25 cellular contexts compared by ENCODE assay signal in genomic region chr7:90772410-90772809, GRCh38.
A peak's percentile ranks its signal among the peaks of the same experiment; 100 is the strongest.
DNase-seq lines count a peak whose midpoint lies in the region; ATAC-seq and TF ChIP-seq lines count a peak whose summit lies in the region.
"Had no signal": no experiment of that assay in that cellular context is flagged by ENCODE, and none has a peak within 500 bp of the region (broad histone marks: within the 10 kb centered on the region; RNA-seq: fewer than 3 reads in every experiment).

No MANE protein-coding gene starts in this region.

- ATAC-seq in naive B cell (ENCODE audit: low read depth in 2 of 2) = peak; percentile 97
- no peak for ATAC-seq in GM18870 (IDR thresholded peaks at IDR 0.05; ENCODE audit: unreplicated experiment)
- ATAC-seq in heart left ventricle = no peak
- ATAC-seq: left lung; naive thymus-derived CD8-positive, alpha-beta T cell; right cardiac atrium had no signal

- H3K4me3 ChIP-seq in GM12865 (ENCODE audit: low read depth, low read length) (no peak overlapping the region), heart left ventricle (no peak overlapping the region)
- H3K4me3 ChIP-seq: dorsolateral prefrontal cortex, left lung, uterus had no signal

- H3K27me3 ChIP-seq in heart left ventricle = no peaks in the 10 kb centered on the region
- H3K27me3 ChIP-seq: dorsolateral prefrontal cortex, left lung, uterus had no signal

- intact Hi-C loops in heart left ventricle (cut with DNase I) = no loop called here

- peak overlapping the region; percentile 80 to 97 (median 90) for H3K27ac Mint-ChIP-seq in naive B cell
- H3K27ac Mint-ChIP-seq: activated naive CD8-positive, alpha-beta T cell treated with anti-CD3 and anti-CD28 coated beads, Interleukin-2, amount 10 ng/mL, durations not matched to agents 7 days and 5 days had no signal

- H3K4me1 ChIP-seq in heart left ventricle = peaks cover 0 to 21% (median 0%) of the 10 kb centered on the region in 12 donors
- H3K4me1 ChIP-seq: left lung, uterus had no signal

- peaks cover 26 to 39% (median 31%) of the 10 kb centered on the region in 3 donors for H3K4me1 Mint-ChIP-seq in naive B cell
- H3K4me1 Mint-ChIP-seq: activated naive CD8-positive, alpha-beta T cell treated with anti-CD3 and anti-CD28 coated beads, Interleukin-2, amount 10 ng/mL, durations not matched to agents 7 days and 5 days had no signal

- 65 to 79% (median 71%) methylated on average over 6 of the region's 6 CpGs for WGBS in heart left ventricle, 4 donors

- H3K9me3 ChIP-seq in heart left ventricle = peaks cover 0 to 7% (median 0%) of the 10 kb centered on the region in 12 donors
- H3K9me3 ChIP-seq: uterus had no signal

- no peaks in the 10 kb centered on the region for H3K27me3 Mint-ChIP-seq in naive B cell
- H3K27me3 Mint-ChIP-seq: activated naive CD8-positive, alpha-beta T cell treated with anti-CD3 and anti-CD28 coated beads, Interleukin-2, amount 10 ng/mL, durations not matched to agents 7 days and 5 days; naive thymus-derived CD8-positive, alpha-beta T cell had no signal

- H3K4me3 Mint-ChIP-seq in naive B cell = peak overlapping the region; percentile 1 to 81 (median 46)
- H3K4me3 Mint-ChIP-seq: activated naive CD8-positive, alpha-beta T cell treated with anti-CD3 and anti-CD28 coated beads, Interleukin-2, amount 10 ng/mL, durations not matched to agents 7 days and 5 days; CD14-positive monocyte; naive thymus-derived CD8-positive, alpha-beta T cell had no signal

- in situ Hi-C loops in KBM-7 (cut with MboI; ENCODE audit: low pct_unique_long_range_greater_than_20kb, low sequenced_read_pairs) = no loop called here

- DNase-seq in GM12865 (ENCODE audit: low read depth) = peak; percentile 58
- peak; percentile 12 for DNase-seq in KBM-7
- DNase-seq in NOMO-1 treated with dmso at 0.1 percent for 144 hours (lab: John Stamatoyannopoulos, UW; ENCODE audit: unreplicated experiment) = peak; percentile 85
- DNase-seq in naive B cell = peak; percentile 72
- no peak for DNase-seq in stimulated activated CD4-positive, alpha-beta T cell treated with anti-CD3 and anti-CD28 coated beads, Interleukin-2, amount 100 ng/mL, for 24 hours
- no peak for DNase-seq in stimulated activated naive CD4-positive, alpha-beta T cell treated with Interleukin-2 at 50 U/mL for 16 hours (lab: John Stamatoyannopoulos, UW)
- DNase-seq in heart left ventricle = no peak
- DNase-seq: ACHN; activated CD4-positive, alpha-beta T cell treated with anti-CD3 and anti-CD28 coated beads, Interleukin-2, amount 50 U/mL, for 48 hours; activated effector memory CD4-positive, alpha-beta T cell treated with Interleukin-2 at 50 U/mL for 16 hours; activated naive CD8-positive, alpha-beta T cell treated with anti-CD3 and anti-CD28 coated beads, Interleukin-2, amount 10 ng/mL, durations not matched to agents 7 days and 5 days; dorsolateral prefrontal cortex; head of caudate nucleus; NCI-H1092 treated with DMSO at 0.1 percent for 48 hours; NCI-H2029 treated with DMSO at 0.1 percent for 48 hours; right cardiac atrium; RPMI8226; SK-N-SH; stimulated activated CD4-positive, alpha-beta T cell treated with anti-CD3 and anti-CD28 coated beads, Interleukin-12 subunit alpha, Interleukin-12 subunit beta, amount 100 ng/mL, for 4 hours; substantia nigra; uterus had no signal

- peaks cover 16 to 73% (median 61%) of the 10 kb centered on the region in 7 donors for H3K9me3 Mint-ChIP-seq in naive B cell

- no peak for TF ChIP-seq CTCF in GM12865 (IDR thresholded peaks at IDR 0.05; ENCODE audit: insufficient read depth, low read depth, low read length, missing control alignments)
- no peak for TF ChIP-seq CTCF in heart left ventricle (IDR thresholded peaks at IDR 0.05)

- no peaks in the 10 kb centered on the region for H3K36me3 ChIP-seq in heart left ventricle
- H3K36me3 ChIP-seq: left lung, uterus had no signal

- H3K36me3 Mint-ChIP-seq in naive B cell = peaks cover 37 to 48% of the 10 kb centered on the region in 2 donors
- H3K36me3 Mint-ChIP-seq: activated naive CD8-positive, alpha-beta T cell treated with anti-CD3 and anti-CD28 coated beads, Interleukin-2, amount 10 ng/mL, durations not matched to agents 7 days and 5 days; naive thymus-derived CD8-positive, alpha-beta T cell had no signal

- no peak overlapping the region for H3K27ac ChIP-seq in heart left ventricle
- H3K27ac ChIP-seq: dorsolateral prefrontal cortex, uterus had no signal

- TF ChIP-seq POLR2A in heart left ventricle (IDR thresholded peaks at IDR 0.05) = no peak

Comparison
In these comparisons a context has a peak if more than half of its experiments do, and no peak if none do; other contexts are left out.
1. DNase-seq: peak in GM12865 (single experiment), KBM-7 (single experiment), NOMO-1 treated with dmso at 0.1 percent for 144 hours (single experiment) and naive B cell (single experiment); none in stimulated activated CD4-positive, alpha-beta T cell treated with anti-CD3 and anti-CD28 coated beads, Interleukin-2, amount 100 ng/mL, for 24 hours (0 of 2), stimulated activated naive CD4-positive, alpha-beta T cell treated with Interleukin-2 at 50 U/mL for 16 hours (single experiment) and heart left ventricle (0 of 5).
2. ATAC-seq: peak in naive B cell (2 of 2); none in GM18870 (single experiment) and heart left ventricle (0 of 4).